Comparison of ENCODE assay signal across 7 cellular contexts in genomic region chr7:41940760-41941343, GRCh38.
DNase-seq lines count a peak whose midpoint lies in the region; ATAC-seq and TF ChIP-seq lines count a peak whose summit lies in the region.

No MANE protein-coding gene starts in this region.

- H3K4me3 ChIP-seq in GM12865 (ENCODE audit: low read depth, low read length) (no peak overlapping the region), SJCRH30 (no peak overlapping the region)

- peak overlapping the region; percentile 11 for H3K27ac Mint-ChIP-seq in activated naive CD8-positive, alpha-beta T cell treated with anti-CD3 and anti-CD28 coated beads for 36 hours

- H3K36me3 Mint-ChIP-seq in activated naive CD8-positive, alpha-beta T cell treated with anti-CD3 and anti-CD28 coated beads for 36 hours: no peaks in the 10 kb centered on the region

- H3K4me1 Mint-ChIP-seq in activated naive CD8-positive, alpha-beta T cell treated with anti-CD3 and anti-CD28 coated beads for 36 hours: peaks cover 11% of the 10 kb centered on the region

- peak; percentile 91 for TF ChIP-seq CTCF in GM12865 (IDR thresholded peaks at IDR 0.05; ENCODE audit: insufficient read depth, low read depth, low read length, missing control alignments)

- H3K4me1 ChIP-seq in SJCRH30: no peaks in the 10 kb centered on the region; the same call in 1 of the 2 replicates

- H3K27me3 Mint-ChIP-seq in activated naive CD8-positive, alpha-beta T cell treated with anti-CD3 and anti-CD28 coated beads for 36 hours: peaks cover 54% of the 10 kb centered on the region

- DNase-seq in GM12865 (ENCODE audit: low read depth) (peak; percentile 72), H4 (ENCODE audit: low spot score) (peak; percentile 91), Kasumi-1 (lab: John Stamatoyannopoulos, UW) (peak; percentile 92 to 97), SJCRH30 (peak; percentile 53 to 89), left cardiac atrium (peak; percentile 67), putamen (ENCODE audit: low spot score) (peak; percentile 78)
- peak; percentile 38 for DNase-seq in activated naive CD8-positive, alpha-beta T cell treated with anti-CD3 and anti-CD28 coated beads for 36 hours

- no peaks in the 10 kb centered on the region for H3K9me3 ChIP-seq in SJCRH30 (replicated peaks)

- H3K4me3 Mint-ChIP-seq in activated naive CD8-positive, alpha-beta T cell treated with anti-CD3 and anti-CD28 coated beads for 36 hours: no peak overlapping the region

- H3K27ac ChIP-seq in SJCRH30: no peak overlapping the region

- intact Hi-C loops in left cardiac atrium (cut with DNase I): loop anchor here (5.0 to 10.0 kb wide), 3 partner anchors 754 to 936 kb away; no protein-coding TSS in a partner anchor

- no peaks in the 10 kb centered on the region for H3K36me3 ChIP-seq in SJCRH30

- peaks cover 5% of the 10 kb centered on the region; the same call in 1 of the 2 replicates for H3K27me3 ChIP-seq in SJCRH30

- ATAC-seq in left cardiac atrium: peak; percentile 83 to 84

- H3K9me3 Mint-ChIP-seq in activated naive CD8-positive, alpha-beta T cell treated with anti-CD3 and anti-CD28 coated beads for 36 hours: no peaks in the 10 kb centered on the region

Comparison
In these comparisons a context has a peak if more than half of its experiments do, and no peak if none do; other contexts are left out.
1. DNase-seq: peak in every context shown above with its lines; median percentile 94 in Kasumi-1; 91 in H4; 78 in putamen; 72 in GM12865; 71 in SJCRH30; 67 in left cardiac atrium; 38 in activated naive CD8-positive, alpha-beta T cell treated with anti-CD3 and anti-CD28 coated beads for 36 hours.